1 cellular context compared by ENCODE assay signal in genomic region chrX:40273356-40274050, GRCh38.
TF ChIP-seq lines count a peak whose summit lies in the region.

No MANE protein-coding gene starts in this region.

TF ChIP-seq in K562, 482 proteins besides CTCF, POLR2A, EP300 and RAD21 (continued from another document):
- TF ChIP-seq RBM39 (optimal IDR thresholded peaks at IDR 0.05; ENCODE audit: low read depth, low read length) (no peak), ZNF347 (CRISPR knock-in tag; IDR thresholded peaks at IDR 0.05; ENCODE audit: low read depth) (no peak), BCOR (IDR thresholded peaks at IDR 0.05) (0 out of 2 replicates have a peak, but pooled peaks have one; percentile 52), ZNF707 (CRISPR knock-in tag; conservative IDR thresholded peaks at IDR 0.05) (no peak), MLLT1 (IDR thresholded peaks at IDR 0.05) (0 out of 4 replicates have a peak, but pooled peaks of 1 of the 2 experiments have one; percentile 21), GABPA (tag; conservative IDR thresholded peaks at IDR 0.05; ENCODE audit: low read depth) (peak; percentile 65), MAZ (CRISPR knock-in tag; conservative IDR thresholded peaks at IDR 0.05 in 1 of 2, IDR thresholded peaks at IDR 0.05 in 1 of 2) (peak in 1 of 2 experiments; percentile 36; a peak in 1 of 4 replicates), ZNF263 (CRISPR knock-in tag; IDR thresholded peaks at IDR 0.05; ENCODE audit: borderline replicate concordance) (peak; percentile 47; the same call in 1 of the 2 replicates), NR2F6 (CRISPR knock-in tag; IDR thresholded peaks at IDR 0.05) (no peak), ZNF584 (CRISPR knock-in tag; IDR thresholded peaks at IDR 0.05; ENCODE audit: low read depth) (peak; percentile 86), ZNF589 (CRISPR knock-in tag; IDR thresholded peaks at IDR 0.05; ENCODE audit: low read depth) (peak; percentile 87), ARID4B (CRISPR knock-in tag; IDR thresholded peaks at IDR 0.05) (no peak), SOX6 (IDR thresholded peaks at IDR 0.05) (peak; percentile 71; the same call in 1 of the 2 replicates), CBFA2T3 (IDR thresholded peaks at IDR 0.05) (peak; percentile 91), TAF9B (IDR thresholded peaks at IDR 0.05; ENCODE audit: partially characterized antibody) (peak; percentile 85), NRF1 (conservative IDR thresholded peaks at IDR 0.05 in 1 of 2, IDR thresholded peaks at IDR 0.05 in 1 of 2) (peak; percentile 62 to 73), TBL1XR1 (IDR thresholded peaks at IDR 0.05; ENCODE audit: low read length in 2 of 2) (peak in 1 of 2 experiments; percentile 67; a peak in 2 of 4 replicates), ZNF175 (CRISPR knock-in tag; IDR thresholded peaks at IDR 0.05; ENCODE audit: low read depth) (peak; percentile 68; the same call in 1 of the 2 replicates), ZBTB33 (CRISPR knock-in tag; IDR thresholded peaks at IDR 0.05) (peak; percentile 52; the same call in 1 of the 2 replicates), HNRNPLL (IDR thresholded peaks at IDR 0.05; ENCODE audit: low read depth, low read length, poor library complexity, severe bottlenecking) (peak; percentile 38), GABPB1 (CRISPR knock-in tag; IDR thresholded peaks at IDR 0.05) (0 out of 2 replicates have a peak, but pooled peaks have one; percentile 27), ZNF76 (CRISPR knock-in tag; IDR thresholded peaks at IDR 0.05; ENCODE audit: borderline replicate concordance) (0 out of 2 replicates have a peak, but pooled peaks have one; percentile 23), TAL1 (IDR thresholded peaks at IDR 0.05) (peak; percentile 76), ZBTB5 (IDR thresholded peaks at IDR 0.05) (no peak), HEY1 (CRISPR knock-in tag; IDR thresholded peaks at IDR 0.05; ENCODE audit: borderline replicate concordance) (no peak), SP1 (CRISPR knock-in tag; IDR thresholded peaks at IDR 0.05) (no peak), USF2 (CRISPR knock-in tag; IDR thresholded peaks at IDR 0.05) (peak; percentile 77), MTA2 (IDR thresholded peaks at IDR 0.05; ENCODE audit: low read depth) (peak; percentile 37), ETV1 (tag; conservative IDR thresholded peaks at IDR 0.05; ENCODE audit: low read depth) (peak; percentile 87), ZNF639 (CRISPR knock-in tag; conservative IDR thresholded peaks at IDR 0.05 in 1 of 2, IDR thresholded peaks at IDR 0.05 in 1 of 2) (0 out of 4 replicates have a peak, but pooled peaks of 1 of the 2 experiments have one; percentile 36), NFE2 (IDR thresholded peaks at IDR 0.05; ENCODE audit: low read depth) (no peak), NFATC3 (IDR thresholded peaks at IDR 0.05) (no peak), NR0B1 (IDR thresholded peaks at IDR 0.05; ENCODE audit: partially characterized antibody) (no peak), CC2D1A (IDR thresholded peaks at IDR 0.05) (no peak), IRF1 (CRISPR knock-in tag; IDR thresholded peaks at IDR 0.05; ENCODE audit: borderline replicate concordance) (no peak), PTTG1 (tag; IDR thresholded peaks at IDR 0.05; ENCODE audit: low read depth) (no peak), ELF4 (CRISPR knock-in tag; IDR thresholded peaks at IDR 0.05) (no peak; the same call in 1 of the 2 replicates)
TF ChIP-seq in K562: peak in this region for 91.
